Comparison of ENCODE assay signal across 18 cellular contexts in the genomic region with DNA sequence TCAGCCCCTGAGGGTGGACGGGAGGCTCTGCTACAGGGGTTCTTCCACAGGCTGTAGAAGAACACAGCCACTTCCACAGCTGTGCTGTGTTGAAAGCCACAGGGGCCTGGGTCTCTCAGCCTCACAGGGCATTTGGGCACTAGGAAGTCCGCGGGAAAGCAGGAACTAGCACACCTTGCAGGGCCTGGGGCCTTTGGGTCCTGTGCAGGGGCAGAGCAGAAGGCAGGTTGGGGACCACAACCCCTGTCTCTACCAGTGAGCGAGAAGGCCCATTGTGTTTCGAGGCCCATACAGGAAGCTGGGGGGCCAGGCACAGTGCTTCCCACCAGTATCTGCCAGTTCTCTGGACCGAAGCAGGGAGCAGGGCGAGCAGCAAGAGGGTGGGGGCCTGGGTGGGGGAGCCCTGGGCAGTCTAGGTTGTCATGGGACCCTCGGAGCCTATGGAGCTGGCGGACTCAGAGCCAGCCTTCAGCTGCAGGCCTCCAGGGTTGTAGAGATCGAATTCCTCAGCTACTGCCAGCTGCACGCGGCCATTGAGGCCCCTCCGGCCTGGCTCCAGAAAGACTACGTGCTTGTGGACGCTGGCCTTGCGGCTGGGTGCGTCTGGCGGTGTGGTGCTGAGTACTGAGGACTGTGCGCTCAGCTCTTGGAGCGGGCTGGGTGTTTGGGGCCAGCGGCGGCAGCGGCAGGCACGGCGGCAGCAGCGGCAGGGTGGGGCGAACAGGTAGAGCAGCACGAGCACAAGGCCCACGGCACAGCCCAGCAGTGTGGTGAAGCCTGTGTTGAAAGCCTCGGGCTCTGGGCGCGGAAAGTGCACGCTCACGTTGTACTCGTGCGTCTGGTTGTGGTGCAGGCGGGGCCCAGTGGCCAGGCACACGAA. TPM values are rescaled to one million over a fixed set of nuclear protein-coding genes. Genes with fewer than 3 reads are reported as not detected.
DNase-seq lines count a peak whose midpoint lies in the region; ATAC-seq, FAIRE-seq and TF ChIP-seq lines count a peak whose summit lies in the region.
"Had no signal": no experiment of that assay in that cellular context is flagged by ENCODE, and none has a peak within 500 bp of the region (broad histone marks: within the 10 kb centered on the region; RNA-seq: fewer than 3 reads in every experiment).

No MANE protein-coding gene starts in this region.

- no peak overlapping the region for H4K8ac ChIP-seq in mesenchymal stem cell (ENCODE audit: low read length)

- no peak overlapping the region for H3K27ac Mint-ChIP-seq in CD8-positive, alpha-beta memory T cell
- H3K27ac Mint-ChIP-seq in activated T-helper 2 cell treated with anti-CD3 and anti-CD28 coated beads, Interferon-gamma antibody, Interleukin-2, Interleukin-4, amounts not matched to agents 10 μg/mL and 5 μg/mL and 100 μg/mL, durations not matched to agents 14 hours and 24 hours and 36 hours, result no peak overlapping the region

- H2BK15ac ChIP-seq in mesenchymal stem cell (ENCODE audit: low read depth, poor library complexity, severe bottlenecking), result no peak overlapping the region

- no peak overlapping the region for H3K4ac ChIP-seq in mesenchymal stem cell (ENCODE audit: low read depth in 1 of 2, low read length in 2 of 2)

- H3K27me3 ChIP-seq in CD8-positive, alpha-beta memory T cell (ENCODE audit: insufficient read depth, low read length, poor library complexity, severe bottlenecking), result no peaks in the 10 kb centered on the region
- H3K27me3 ChIP-seq in mesenchymal stem cell (ENCODE audit: control insufficient read depth in 1 of 2, insufficient read depth in 1 of 2, low read length in 2 of 2), result no peaks in the 10 kb centered on the region
- H3K27me3 ChIP-seq in small intestine (ENCODE audit: control insufficient read depth in 2 of 2, insufficient read depth in 2 of 2, low read length in 2 of 2), result no peaks in the 10 kb centered on the region
- no peaks in the 10 kb centered on the region for H3K27me3 ChIP-seq in lower lobe of right lung (ENCODE audit: low read depth)

- no peak overlapping the region for H3K4me2 ChIP-seq in mesenchymal stem cell (ENCODE audit: low read length, poor library complexity, severe bottlenecking)

- WGBS in mesenchymal stem cell, result 93% methylated on average over 38 of the region's 38 CpGs
- 88 to 95% (median 91%) methylated on average over 38 of the region's 38 CpGs for WGBS in small intestine, 3 donors

- no peak overlapping the region for H3K14ac ChIP-seq in mesenchymal stem cell (ENCODE audit: low read length in 2 of 2)

- POLR2A ChIA-PET in CD8-positive, alpha-beta memory T cell (lab: Charles Lee), result interaction anchor here (0.8 kb wide), 1 partner anchor 85 kb away, joined by 3 read pairs; the partner anchor contains the start of gene INKA1

- H4K91ac ChIP-seq in mesenchymal stem cell (ENCODE audit: low read length), result peak overlapping the region; percentile 18

- H2BK120ac ChIP-seq in mesenchymal stem cell (ENCODE audit: low read depth, low read length), result no peak overlapping the region

- ATAC-seq in HG03045 (IDR thresholded peaks at IDR 0.05; ENCODE audit: unreplicated experiment) (no peak), lower lobe of right lung (no peak)

- H3K23ac ChIP-seq in mesenchymal stem cell (ENCODE audit: low read length in 2 of 2), result no peak overlapping the region

- H3K18ac ChIP-seq in mesenchymal stem cell (ENCODE audit: low read depth in 1 of 2, low read length in 2 of 2), result no peak overlapping the region

- no peak for DNase-seq in CD8-positive, alpha-beta memory T cell
- no peak for DNase-seq in activated T-helper 2 cell treated with anti-CD3 and anti-CD28 coated beads, Interferon-gamma antibody, Interleukin-2, Interleukin-4, amounts not matched to agents 10 μg/mL and 5 μg/mL and 100 μg/mL, durations not matched to agents 14 hours and 24 hours and 36 hours (ENCODE audit: low spot score)
- DNase-seq in mesenchymal stem cell (no peak), small intestine (no peak), LoVo (ENCODE audit: low spot score) (no peak), lower lobe of right lung (no peak)
- DNase-seq: amygdala; C1 segment of cervical spinal cord; cortex of kidney; IMR-90; NCI-H82; SHP77; stimulated activated CD4-positive, alpha-beta T cell treated with anti-CD3 and anti-CD28 coated beads, Interleukin-4, amount 100 ng/mL, for 4 hours; stimulated activated naive CD4-positive, alpha-beta T cell treated with Interleukin-2 at 50 U/mL for 16 hours had no signal

- H3K4me3 ChIP-seq in CD8-positive, alpha-beta memory T cell (ENCODE audit: low read length), result no peak overlapping the region
- H3K4me3 ChIP-seq in mesenchymal stem cell (ENCODE audit: insufficient read depth in 1 of 2, low read depth in 1 of 2, low read length in 2 of 2), result no peak overlapping the region
- H3K4me3 ChIP-seq in small intestine (ENCODE audit: low read depth in 1 of 2, low read length in 2 of 2), result no peak overlapping the region
- no peak overlapping the region for H3K4me3 ChIP-seq in lower lobe of right lung
- H3K4me3 ChIP-seq: mucosa of descending colon had no signal

- intact Hi-C loops in activated T-helper 2 cell treated with anti-CD3 and anti-CD28 coated beads, Interferon-gamma antibody, Interleukin-2, Interleukin-4, amounts not matched to agents 10 μg/mL and 5 μg/mL and 100 μg/mL, durations not matched to agents 14 hours and 24 hours and 36 hours (cut with micrococcal nuclease), result loop anchor here (2.0 kb wide), 1 partner anchor 15 kb away; no protein-coding TSS in a partner anchor
- intact Hi-C loops in lower lobe of right lung (cut with DNase I), result no loop called here

- peaks cover 0 to 28% (median 0%) of the 10 kb centered on the region in 3 donors for H3K36me3 Mint-ChIP-seq in CD8-positive, alpha-beta memory T cell
- H3K36me3 Mint-ChIP-seq in activated T-helper 2 cell treated with anti-CD3 and anti-CD28 coated beads, Interferon-gamma antibody, Interleukin-2, Interleukin-4, amounts not matched to agents 10 μg/mL and 5 μg/mL and 100 μg/mL, durations not matched to agents 14 hours and 24 hours and 36 hours (ENCODE audit: low read depth), result peaks cover 24% of the 10 kb centered on the region

- H3K9me3 ChIP-seq in CD8-positive, alpha-beta memory T cell (ENCODE audit: low read length), result no peaks in the 10 kb centered on the region
- H3K9me3 ChIP-seq in mesenchymal stem cell (ENCODE audit: control insufficient read depth, low read length), result no peaks in the 10 kb centered on the region
- no peaks in the 10 kb centered on the region for H3K9me3 ChIP-seq in small intestine (ENCODE audit: control insufficient read depth, low read depth)
- no peaks in the 10 kb centered on the region for H3K9me3 ChIP-seq in lower lobe of right lung
- H3K9me3 ChIP-seq: mucosa of descending colon had no signal

- no peaks in the 10 kb centered on the region for H3K36me3 ChIP-seq in CD8-positive, alpha-beta memory T cell (ENCODE audit: insufficient read depth, low read length)
- H3K36me3 ChIP-seq in mesenchymal stem cell (ENCODE audit: control insufficient read depth in 1 of 2, insufficient read depth in 2 of 2, low read depth in 1 of 2, low read length in 2 of 2), result peaks cover 35 to 79% of the 10 kb centered on the region in 2 experiments
- H3K36me3 ChIP-seq in small intestine (ENCODE audit: control insufficient read depth in 2 of 2, insufficient read depth in 2 of 2, low read length in 2 of 2), result no peaks in the 10 kb centered on the region
- peaks cover 40% of the 10 kb centered on the region for H3K36me3 ChIP-seq in lower lobe of right lung

- no peak overlapping the region for H2AFZ ChIP-seq in mesenchymal stem cell (ENCODE audit: low read depth, low read length)

- H2BK12ac ChIP-seq in mesenchymal stem cell (ENCODE audit: low read length in 2 of 2), result no peak overlapping the region

- FAIRE-seq in small intestine (lab: Jason Lieb, UNC), result no peak

- H3K27ac ChIP-seq in 22Rv1 (peak overlapping the region; percentile 75), mesenchymal stem cell (ENCODE audit: low read length, poor library complexity, severe bottlenecking) (no peak overlapping the region), small intestine (ENCODE audit: low read depth in 1 of 2, low read length in 1 of 2) (no peak overlapping the region), lower lobe of right lung (no peak overlapping the region)
- H3K27ac ChIP-seq in CD8-positive, alpha-beta memory T cell (ENCODE audit: low read depth, low read length), result no peak overlapping the region

- no peaks in the 10 kb centered on the region for H3K9me3 Mint-ChIP-seq in CD8-positive, alpha-beta memory T cell
- no peaks in the 10 kb centered on the region for H3K9me3 Mint-ChIP-seq in activated T-helper 2 cell treated with anti-CD3 and anti-CD28 coated beads, Interferon-gamma antibody, Interleukin-2, Interleukin-4, amounts not matched to agents 10 μg/mL and 5 μg/mL and 100 μg/mL, durations not matched to agents 14 hours and 24 hours and 36 hours

- H2BK5ac ChIP-seq in mesenchymal stem cell (ENCODE audit: low read depth, low read length, poor library complexity, severe bottlenecking), result no peak overlapping the region

- peaks cover 26 to 46% (median 27%) of the 10 kb centered on the region in 3 donors for H3K4me1 Mint-ChIP-seq in CD8-positive, alpha-beta memory T cell
- peaks cover 20% of the 10 kb centered on the region for H3K4me1 Mint-ChIP-seq in activated T-helper 2 cell treated with anti-CD3 and anti-CD28 coated beads, Interferon-gamma antibody, Interleukin-2, Interleukin-4, amounts not matched to agents 10 μg/mL and 5 μg/mL and 100 μg/mL, durations not matched to agents 14 hours and 24 hours and 36 hours (ENCODE audit: low read depth)

- H3K79me1 ChIP-seq in mesenchymal stem cell (replicated peaks; ENCODE audit: low read length, poor library complexity, severe bottlenecking), result peaks cover 13% of the 10 kb centered on the region

- H3K9ac ChIP-seq in mesenchymal stem cell (ENCODE audit: low read length), result peak overlapping the region; percentile 8

- H3K4me3 Mint-ChIP-seq in CD8-positive, alpha-beta memory T cell, result peak overlapping the region; percentile 28 to 63 (median 38)
- H3K4me3 Mint-ChIP-seq in activated T-helper 2 cell treated with anti-CD3 and anti-CD28 coated beads, Interferon-gamma antibody, Interleukin-2, Interleukin-4, amounts not matched to agents 10 μg/mL and 5 μg/mL and 100 μg/mL, durations not matched to agents 14 hours and 24 hours and 36 hours (ENCODE audit: low read depth), result peak overlapping the region; percentile 5

- no peaks in the 10 kb centered on the region for H3K27me3 Mint-ChIP-seq in CD8-positive, alpha-beta memory T cell
- H3K27me3 Mint-ChIP-seq in activated T-helper 2 cell treated with anti-CD3 and anti-CD28 coated beads, Interferon-gamma antibody, Interleukin-2, Interleukin-4, amounts not matched to agents 10 μg/mL and 5 μg/mL and 100 μg/mL, durations not matched to agents 14 hours and 24 hours and 36 hours (ENCODE audit: low read depth), result no peaks in the 10 kb centered on the region

- peaks cover 6% of the 10 kb centered on the region for H3K4me1 ChIP-seq in CD8-positive, alpha-beta memory T cell (ENCODE audit: insufficient read depth, low read length)
- H3K4me1 ChIP-seq in mesenchymal stem cell (ENCODE audit: control insufficient read depth, insufficient read depth, low read depth, low read length) (peaks cover 24% of the 10 kb centered on the region), small intestine (ENCODE audit: control insufficient read depth in 2 of 2, insufficient read depth in 1 of 2, low read depth in 1 of 2, low read length in 1 of 2) (no peaks in the 10 kb centered on the region), lower lobe of right lung (peaks cover 27% of the 10 kb centered on the region)

- CTCF ChIA-PET in CD8-positive, alpha-beta memory T cell (lab: Charles Lee), result interaction anchor here (1.0 to 2.7 kb wide), 5 partner anchors 10 to 178 kb away, joined by 3 to 14 read pairs (median 4); partner anchors contain the start of gene INKA1

- no peak overlapping the region for H2AK5ac ChIP-seq in mesenchymal stem cell (ENCODE audit: low read length, severe bottlenecking)

- no peak for TF ChIP-seq CTCF in 22Rv1 (IDR thresholded peaks at IDR 0.05)
- TF ChIP-seq CTCF in lower lobe of right lung (IDR thresholded peaks at IDR 0.05), result no peak

RNA-seq across cellular contexts. Expression of gene AMIGO3, which starts 1.7 kb away (rescaled TPM):
- under 1 TPM; 0.15 to 0.31 TPM for total RNA-seq in CD8-positive, alpha-beta memory T cell
- 1.5 TPM for polyA plus RNA-seq in CD8-positive, alpha-beta memory T cell
- total RNA-seq in activated T-helper 2 cell treated with anti-CD3 and anti-CD28 coated beads, Interferon-gamma antibody, Interleukin-2, Interleukin-4, amounts not matched to agents 10 μg/mL and 5 μg/mL and 100 μg/mL, durations not matched to agents 14 hours and 24 hours and 36 hours, result not detected in 2 replicates
- polyA plus RNA-seq in mesenchymal stem cell (2013, experiment 1 of 2), result 1.2 TPM
- 1.2 TPM for polyA plus RNA-seq in mesenchymal stem cell (2013, experiment 2 of 2)
- polyA plus RNA-seq in small intestine, result under 1 TPM in 2 of 3 donors, not detected in 1; 0.81 to 0.84 TPM
- total RNA-seq in lower lobe of right lung, result not detected
- total RNA-seq: IMR-90, mucosa of descending colon, renal cortical epithelial cell had no signal

RNA-seq across cellular contexts. Expression of gene GMPPB, which starts 6.0 kb away (rescaled TPM):
- 10 to 100 TPM; 52.6 to 53.8 TPM for total RNA-seq in CD8-positive, alpha-beta memory T cell
- 24.6 TPM for polyA plus RNA-seq in CD8-positive, alpha-beta memory T cell
- total RNA-seq in activated T-helper 2 cell treated with anti-CD3 and anti-CD28 coated beads, Interferon-gamma antibody, Interleukin-2, Interleukin-4, amounts not matched to agents 10 μg/mL and 5 μg/mL and 100 μg/mL, durations not matched to agents 14 hours and 24 hours and 36 hours, result 45.9 and 48.0 TPM in 2 replicates
- 16.4 TPM for polyA plus RNA-seq in mesenchymal stem cell (2013, experiment 1 of 2)
- polyA plus RNA-seq in mesenchymal stem cell (2013, experiment 2 of 2), result 16.4 TPM
- 10 to 100 TPM; 18.1 to 47.1 (median 22.4) TPM for polyA plus RNA-seq in small intestine
- 27.3 TPM for total RNA-seq in lower lobe of right lung

RNA-seq across cellular contexts. Expression of gene RNF123, which starts 28.4 kb away (rescaled TPM):
- 10 to 100 TPM; 38.8 to 43.7 TPM for total RNA-seq in CD8-positive, alpha-beta memory T cell
- polyA plus RNA-seq in CD8-positive, alpha-beta memory T cell, result 20.7 TPM
- 43.0 and 45.1 TPM in 2 replicates for total RNA-seq in activated T-helper 2 cell treated with anti-CD3 and anti-CD28 coated beads, Interferon-gamma antibody, Interleukin-2, Interleukin-4, amounts not matched to agents 10 μg/mL and 5 μg/mL and 100 μg/mL, durations not matched to agents 14 hours and 24 hours and 36 hours
- polyA plus RNA-seq in mesenchymal stem cell (2013, experiment 1 of 2), result 24.4 TPM
- polyA plus RNA-seq in mesenchymal stem cell (2013, experiment 2 of 2), result 22.4 TPM
- polyA plus RNA-seq in small intestine, result 10 to 100 TPM; 31.7 to 59.9 (median 42.7) TPM
- total RNA-seq in lower lobe of right lung, result 42.9 TPM

RNA-seq across cellular contexts. Expression of gene MST1, which starts 28.5 kb away (rescaled TPM):
- 1 to 10 TPM; 6.0 to 8.5 TPM for total RNA-seq in CD8-positive, alpha-beta memory T cell
- polyA plus RNA-seq in CD8-positive, alpha-beta memory T cell, result 0.31 TPM
- total RNA-seq in activated T-helper 2 cell treated with anti-CD3 and anti-CD28 coated beads, Interferon-gamma antibody, Interleukin-2, Interleukin-4, amounts not matched to agents 10 μg/mL and 5 μg/mL and 100 μg/mL, durations not matched to agents 14 hours and 24 hours and 36 hours, result 8.3 and 11.1 TPM in 2 replicates
- 7.8 TPM for polyA plus RNA-seq in mesenchymal stem cell (2013, experiment 1 of 2)
- polyA plus RNA-seq in mesenchymal stem cell (2013, experiment 2 of 2), result 7.5 TPM
- 100 to 1,000 TPM; 157 to 458 (median 212) TPM for polyA plus RNA-seq in small intestine
- total RNA-seq in lower lobe of right lung, result 17.5 TPM

RNA-seq across cellular contexts. Expression of gene APEH, which starts 43.6 kb away (rescaled TPM):
- 100 to 1,000 TPM; 190 to 194 TPM for total RNA-seq in CD8-positive, alpha-beta memory T cell
- 119 TPM for polyA plus RNA-seq in CD8-positive, alpha-beta memory T cell
- 111 and 113 TPM in 2 replicates for total RNA-seq in activated T-helper 2 cell treated with anti-CD3 and anti-CD28 coated beads, Interferon-gamma antibody, Interleukin-2, Interleukin-4, amounts not matched to agents 10 μg/mL and 5 μg/mL and 100 μg/mL, durations not matched to agents 14 hours and 24 hours and 36 hours
- polyA plus RNA-seq in mesenchymal stem cell (2013, experiment 1 of 2), result 46.0 TPM
- polyA plus RNA-seq in mesenchymal stem cell (2013, experiment 2 of 2), result 44.5 TPM
- polyA plus RNA-seq in small intestine, result 10 to 100 TPM; 66.2 to 83.0 (median 80.7) TPM
- total RNA-seq in lower lobe of right lung, result 83.4 TPM
